In genomic region chr5:108003178-108003577, GRCh38 we compare ENCODE assay signal across 8 cellular contexts.
A peak's percentile ranks its signal among the peaks of the same experiment; 100 is the strongest.
DNase-seq lines count a peak whose midpoint lies in the region; ATAC-seq, FAIRE-seq and TF ChIP-seq lines count a peak whose summit lies in the region.

No MANE protein-coding gene starts in this region.

- no peaks in the 10 kb centered on the region for H3K27me3 ChIP-seq in RWPE2 (ENCODE audit: insufficient read depth, poor library complexity, severe bottlenecking)
- no peaks in the 10 kb centered on the region for H3K27me3 ChIP-seq in effector memory CD4-positive, alpha-beta T cell (replicated peaks; ENCODE audit: control insufficient read depth, insufficient read depth, low read length, poor library complexity, severe bottlenecking)

- peak overlapping the region; percentile 67 for H3K4me3 Mint-ChIP-seq in stimulated activated naive CD8-positive, alpha-beta T cell treated with anti-CD3 and anti-CD28 coated beads, Interleukin-15, Interleukin-2, amounts not matched to agents 100 ng/mL and 50 ng/mL, for 24 hours

- no peak overlapping the region for H3K27ac ChIP-seq in RWPE2 (ENCODE audit: poor library complexity, severe bottlenecking)
- H3K27ac ChIP-seq in effector memory CD4-positive, alpha-beta T cell (ENCODE audit: insufficient read depth, low read length, poor library complexity, severe bottlenecking): no peak overlapping the region

- H3K4me3 ChIP-seq in RWPE2 (ENCODE audit: severe bottlenecking) (no peak overlapping the region), fibroblast of villous mesenchyme (ENCODE audit: low read depth, low read length) (peak overlapping the region; percentile 28)
- no peak overlapping the region for H3K4me3 ChIP-seq in effector memory CD4-positive, alpha-beta T cell (ENCODE audit: insufficient read depth, low read depth, low read length, poor library complexity, severe bottlenecking)

- no peaks in the 10 kb centered on the region for H3K9me3 Mint-ChIP-seq in stimulated activated naive CD8-positive, alpha-beta T cell treated with anti-CD3 and anti-CD28 coated beads, Interleukin-15, Interleukin-2, amounts not matched to agents 100 ng/mL and 50 ng/mL, for 24 hours

- in situ Hi-C loops in ACHN (cut with HindIII; ENCODE audit: low pct_ligation_motif_present, low pct_unique_long_range_greater_than_20kb, low sequenced_read_pairs): no loop called here

- no peaks in the 10 kb centered on the region for H3K36me3 ChIP-seq in RWPE2 (ENCODE audit: low read depth)
- H3K36me3 ChIP-seq in effector memory CD4-positive, alpha-beta T cell (ENCODE audit: control insufficient read depth, insufficient read depth, low read length): no peaks in the 10 kb centered on the region

- no peaks in the 10 kb centered on the region for H3K36me3 Mint-ChIP-seq in stimulated activated naive CD8-positive, alpha-beta T cell treated with anti-CD3 and anti-CD28 coated beads, Interleukin-15, Interleukin-2, amounts not matched to agents 100 ng/mL and 50 ng/mL, for 24 hours (ENCODE audit: low read depth)

- FAIRE-seq in GM18507 (lab: Jason Lieb, UNC): peak; percentile 52

- ATAC-seq in HG02970 (IDR thresholded peaks at IDR 0.05; ENCODE audit: low FRiP score, unreplicated experiment) (peak; percentile 81), RWPE2 (ENCODE audit: low read depth) (peak; percentile 78; the same call in 2 of the 3 replicates)

- H3K9me3 ChIP-seq in RWPE2 (ENCODE audit: severe bottlenecking): no peaks in the 10 kb centered on the region
- no peaks in the 10 kb centered on the region for H3K9me3 ChIP-seq in effector memory CD4-positive, alpha-beta T cell (ENCODE audit: control insufficient read depth, low read length)

- H3K27me3 Mint-ChIP-seq in stimulated activated naive CD8-positive, alpha-beta T cell treated with anti-CD3 and anti-CD28 coated beads, Interleukin-15, Interleukin-2, amounts not matched to agents 100 ng/mL and 50 ng/mL, for 24 hours: no peaks in the 10 kb centered on the region

- H3K27ac Mint-ChIP-seq in stimulated activated naive CD8-positive, alpha-beta T cell treated with anti-CD3 and anti-CD28 coated beads, Interleukin-15, Interleukin-2, amounts not matched to agents 100 ng/mL and 50 ng/mL, for 24 hours: peak overlapping the region; percentile 86

- TF ChIP-seq CTCF in RWPE2 (IDR thresholded peaks at IDR 0.05; ENCODE audit: poor library complexity, severe bottlenecking): no peak
- no peak for TF ChIP-seq CTCF in fibroblast of villous mesenchyme (IDR thresholded peaks at IDR 0.05; ENCODE audit: insufficient read depth, low read depth, low read length)

- DNase-seq in ACHN (peak; percentile 81), GM18507 (ENCODE audit: extremely low spot score, insufficient read length, low read depth) (no peak), RWPE2 (ENCODE audit: low spot score) (no peak), fibroblast of villous mesenchyme (ENCODE audit: low read depth) (peak; percentile 73), occipital lobe (lab: John Stamatoyannopoulos, UW) (no peak)
- DNase-seq in effector memory CD4-positive, alpha-beta T cell: no peak

- peaks cover 16% of the 10 kb centered on the region for H3K4me1 Mint-ChIP-seq in stimulated activated naive CD8-positive, alpha-beta T cell treated with anti-CD3 and anti-CD28 coated beads, Interleukin-15, Interleukin-2, amounts not matched to agents 100 ng/mL and 50 ng/mL, for 24 hours (ENCODE audit: low read depth)

- no peaks in the 10 kb centered on the region for H3K4me1 ChIP-seq in RWPE2 (ENCODE audit: insufficient read depth, poor library complexity, severe bottlenecking)
- peaks cover 4% of the 10 kb centered on the region for H3K4me1 ChIP-seq in effector memory CD4-positive, alpha-beta T cell (ENCODE audit: control insufficient read depth, insufficient read depth, low read length, poor library complexity, severe bottlenecking)

Comparison
In these comparisons a context has a peak if more than half of its experiments do, and no peak if none do; other contexts are left out.
1. DNase-seq: peak in ACHN (single experiment) and fibroblast of villous mesenchyme (single experiment); none in GM18507 (single experiment), RWPE2 (single experiment), effector memory CD4-positive, alpha-beta T cell (0 of 3) and occipital lobe (single experiment).